ENCODE assay signal across 16 cellular contexts in the genomic region with DNA sequence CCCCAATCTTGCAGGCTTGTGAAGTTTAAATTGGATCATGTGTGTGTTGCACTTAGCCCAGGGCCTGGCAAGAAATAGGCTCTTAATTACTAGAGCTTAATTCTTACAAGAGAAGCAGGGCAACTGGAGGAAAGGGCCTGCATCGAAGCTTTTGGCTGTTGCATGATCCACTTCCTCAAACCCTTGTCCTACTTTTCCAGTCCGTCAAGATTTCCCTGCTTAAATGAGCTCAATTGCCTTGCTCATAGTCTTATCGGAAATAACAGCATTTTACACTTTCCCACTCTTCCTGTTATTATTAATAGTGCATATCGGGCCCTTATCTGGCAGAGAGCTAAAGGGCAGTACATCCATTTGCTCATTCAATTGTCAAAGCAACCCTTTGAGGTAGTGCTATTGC. TPM values are rescaled to one million over a fixed set of nuclear protein-coding genes. Genes with fewer than 3 reads are reported as not detected.
"Had no signal": no experiment of that assay in that cellular context is flagged by ENCODE, and none has a peak within 500 bp of the region (broad histone marks: within the 10 kb centered on the region; RNA-seq: fewer than 3 reads in every experiment).

No MANE protein-coding gene starts in this region.

- H3K27ac ChIP-seq: SK-N-MC had no signal

- H3K4me3 ChIP-seq: adrenal gland, SK-N-MC, tibial nerve had no signal

- ATAC-seq: activated T-helper 17 cell treated with anti-CD3 and anti-CD28 coated beads, Interleukin-2, amount 50 U/mL, for 72 hours; T-cell had no signal

- H3K27me3 ChIP-seq: adrenal gland, tibial nerve had no signal

- H3K9me3 ChIP-seq: adrenal gland, tibial nerve had no signal

- H3K36me3 ChIP-seq: adrenal gland had no signal

- DNase-seq: activated B cell treated with CpG ODN at 0.5 μM for 24 hours; activated CD4-positive, alpha-beta T cell treated with anti-CD3 and anti-CD28 coated beads, Interleukin-2, amount 10 ng/mL, durations not matched to agents 7 days and 5 days; activated CD8-positive, alpha-beta memory T cell treated with anti-CD3 and anti-CD28 coated beads for 24 hours; activated naive CD4-positive, alpha-beta T cell treated with anti-CD3 and anti-CD28 coated beads for 36 hours; activated T-cell treated with anti-CD3 and anti-CD28 coated beads for 4 hours; adrenal gland; endodermal cell; stimulated activated CD4-positive, alpha-beta T cell treated with anti-CD3 and anti-CD28 coated beads, Interleukin-15, amount 100 ng/mL, for 24 hours; stimulated activated CD4-positive, alpha-beta T cell treated with anti-CD3 and anti-CD28 coated beads, Interleukin-4, amount 100 ng/mL, for 24 hours; T-cell; T1000 had no signal

RNA-seq across cellular contexts. Expression of a gene that starts 22.7 kb away (rescaled TPM):
- total RNA-seq: activated CD4-positive, alpha-beta T cell treated with anti-CD3 and anti-CD28 coated beads, Interleukin-2, amount 10 ng/mL, durations not matched to agents 7 days and 5 days; activated naive CD4-positive, alpha-beta T cell treated with anti-CD3 and anti-CD28 coated beads for 36 hours; dermis microvascular lymphatic vessel endothelial cell; endodermal cell; osteocyte had no signal
